Comparison of ENCODE assay signal across 8 cellular contexts in genomic region chr17:29389994-29390855, GRCh38. TPM values are rescaled to one million over a fixed set of nuclear protein-coding genes. Genes with fewer than 3 reads are reported as not detected.
DNase-seq lines count a peak whose midpoint lies in the region; ATAC-seq and TF ChIP-seq lines count a peak whose summit lies in the region.

Gene TAOK1, plus strand, starts transcription at chr17:29390363. Its CDS starts 61,186 bp downstream, at chr17:29451549.

- peaks cover 48% of the 10 kb centered on the region for H3K79me2 ChIP-seq in osteoblast (ENCODE audit: insufficient read depth, low read length)

- DNase-seq in GM10248 (ENCODE audit: extremely low spot score) (peak; percentile 97), NCI-H1417 treated with DMSO at 0.1 percent for 48 hours (lab: John Stamatoyannopoulos, UW) (peak; percentile 78), SW 1271 (lab: John Stamatoyannopoulos, UW) (peak; percentile 89 to 94), glutamatergic neuron (peak; percentile 99), osteoblast (ENCODE audit: insufficient read length, low spot score, missing footprints) (peak; percentile 99), testis (peak; percentile 99)
- peak; percentile 97 for DNase-seq in activated naive CD8-positive, alpha-beta T cell treated with anti-CD3 and anti-CD28 coated beads, Interleukin-2, amount 10 ng/mL, durations not matched to agents 7 days and 5 days

- TF ChIP-seq CTCF in GM10248 (IDR thresholded peaks at IDR 0.05; ENCODE audit: control extremely low read depth, extremely low read depth, low read depth, missing control alignments), result no peak
- no peak for TF ChIP-seq CTCF in glutamatergic neuron (IDR thresholded peaks at IDR 0.05; ENCODE audit: partially characterized antibody, unreplicated experiment)
- TF ChIP-seq CTCF in osteoblast (IDR thresholded peaks at IDR 0.05; ENCODE audit: extremely low read depth, low read depth, low read length), result no peak
- TF ChIP-seq CTCF in testis (IDR thresholded peaks at IDR 0.05), result no peak

- POLR2A ChIA-PET in GM10248 (lab: Yijun Ruan, JAX), result interaction anchor here (0.6 kb wide), 2 partner anchors 26 to 707 kb away, joined by 3 to 5 read pairs; no protein-coding TSS in a partner anchor
- POLR2A ChIA-PET in activated naive CD8-positive, alpha-beta T cell treated with anti-CD3 and anti-CD28 coated beads, Interleukin-2, amount 10 ng/mL, durations not matched to agents 7 days and 5 days (lab: Charles Lee), result interaction anchor here (0.7 to 1.2 kb wide), 7 partner anchors 89 to 210 kb away, joined by 3 to 5 read pairs (median 3); partner anchors contain the start of genes ABHD15 and TP53I13

- intact Hi-C loops in testis (cut with DNase I; ENCODE audit: low total_unique reads), result no loop called here

- no peaks in the 10 kb centered on the region for H3K9me3 ChIP-seq in osteoblast (ENCODE audit: low read depth, low read length)
- no peaks in the 10 kb centered on the region for H3K9me3 ChIP-seq in testis

- H3K36me3 ChIP-seq in osteoblast (ENCODE audit: insufficient read depth, low read length), result no peaks in the 10 kb centered on the region
- H3K36me3 ChIP-seq in testis (ENCODE audit: low read depth, missing control alignments), result no peaks in the 10 kb centered on the region

- H3K4me3 ChIP-seq in osteoblast (ENCODE audit: insufficient read depth, low read length) (peak within 1 kb of the TSS; percentile 93), testis (peak within 1 kb of the TSS; percentile 87 to 91)

- peak; percentile 75 for TF ChIP-seq POLR2A in testis (IDR thresholded peaks at IDR 0.05)

- H3K27me3 ChIP-seq in osteoblast (ENCODE audit: insufficient read depth, low read length) (no peaks in the 10 kb centered on the region), testis (no peaks in the 10 kb centered on the region)

- peak within 1 kb of the TSS; percentile 98 for H3K4me3 Mint-ChIP-seq in activated naive CD8-positive, alpha-beta T cell treated with anti-CD3 and anti-CD28 coated beads, Interleukin-2, amount 10 ng/mL, durations not matched to agents 7 days and 5 days
- H3K4me3 Mint-ChIP-seq in glutamatergic neuron (ENCODE audit: unreplicated experiment), result peak within 1 kb of the TSS; percentile 96

- peaks cover 17% of the 10 kb centered on the region for H3K36me3 Mint-ChIP-seq in activated naive CD8-positive, alpha-beta T cell treated with anti-CD3 and anti-CD28 coated beads, Interleukin-2, amount 10 ng/mL, durations not matched to agents 7 days and 5 days
- no peaks in the 10 kb centered on the region for H3K36me3 Mint-ChIP-seq in glutamatergic neuron (ENCODE audit: unreplicated experiment)

- H3K4me1 Mint-ChIP-seq in activated naive CD8-positive, alpha-beta T cell treated with anti-CD3 and anti-CD28 coated beads, Interleukin-2, amount 10 ng/mL, durations not matched to agents 7 days and 5 days, result peaks cover 36% of the 10 kb centered on the region
- peaks cover 19% of the 10 kb centered on the region for H3K4me1 Mint-ChIP-seq in glutamatergic neuron (ENCODE audit: low read depth, unreplicated experiment)

- H3K4me1 ChIP-seq in osteoblast (ENCODE audit: insufficient read depth, low read length), result peaks cover 16% of the 10 kb centered on the region
- peaks cover 4% of the 10 kb centered on the region for H3K4me1 ChIP-seq in testis

- peak within 1 kb of the TSS; percentile 99 for H2AFZ ChIP-seq in osteoblast (ENCODE audit: low read length)

- no peaks in the 10 kb centered on the region for H3K9me3 Mint-ChIP-seq in activated naive CD8-positive, alpha-beta T cell treated with anti-CD3 and anti-CD28 coated beads, Interleukin-2, amount 10 ng/mL, durations not matched to agents 7 days and 5 days
- peaks cover 7% of the 10 kb centered on the region for H3K9me3 Mint-ChIP-seq in glutamatergic neuron (ENCODE audit: unreplicated experiment)

- CTCF ChIA-PET in GM10248 (lab: Yijun Ruan, JAX), result interaction anchor here (1.6 kb wide), 1 partner anchor 147 kb away, joined by 4 read pairs; no protein-coding TSS in a partner anchor

- H3K27ac Mint-ChIP-seq in activated naive CD8-positive, alpha-beta T cell treated with anti-CD3 and anti-CD28 coated beads, Interleukin-2, amount 10 ng/mL, durations not matched to agents 7 days and 5 days, result peak within 1 kb of the TSS; percentile 95
- H3K27ac Mint-ChIP-seq in glutamatergic neuron (ENCODE audit: unreplicated experiment), result peak within 1 kb of the TSS; percentile 92

- WGBS in testis, 2 donors, result 0% methylated on average over 17 to 75 of the region's 88 CpGs

- H3K27ac ChIP-seq in osteoblast (ENCODE audit: low read depth, low read length) (peak within 1 kb of the TSS; percentile 67), testis (peak within 1 kb of the TSS; percentile 92 to 99)

- no peaks in the 10 kb centered on the region for H3K27me3 Mint-ChIP-seq in activated naive CD8-positive, alpha-beta T cell treated with anti-CD3 and anti-CD28 coated beads, Interleukin-2, amount 10 ng/mL, durations not matched to agents 7 days and 5 days
- peaks cover 12% of the 10 kb centered on the region for H3K27me3 Mint-ChIP-seq in glutamatergic neuron (ENCODE audit: unreplicated experiment)

- peak within 1 kb of the TSS; percentile 96 for H3K4me2 ChIP-seq in osteoblast (ENCODE audit: insufficient read depth, low read length)

- peak; percentile 87 for ATAC-seq in HG02642 (IDR thresholded peaks at IDR 0.05; ENCODE audit: poor library complexity, unreplicated experiment)
- peak; percentile 93 for ATAC-seq in activated naive CD8-positive, alpha-beta T cell treated with anti-CD3 and anti-CD28 coated beads, Interleukin-2, amount 10 ng/mL, durations not matched to agents 7 days and 5 days (ENCODE audit: low read depth)

- peaks cover 32% of the 10 kb centered on the region for H4K20me1 ChIP-seq in osteoblast (ENCODE audit: insufficient read depth, low read length)

RNA-seq across cellular contexts. Expression of gene TAOK1, which starts in this region (rescaled TPM):
- total RNA-seq in activated naive CD8-positive, alpha-beta T cell treated with anti-CD3 and anti-CD28 coated beads, Interleukin-2, amount 10 ng/mL, durations not matched to agents 7 days and 5 days, result 10 to 100 TPM; 51.6 to 52.8 TPM
- 133 TPM for total RNA-seq in glutamatergic neuron (ENCODE audit: unreplicated experiment)
- 53.6 and 68.4 TPM in 2 replicates for total RNA-seq in osteoblast
- total RNA-seq in testis, result 100 to 1,000 TPM; 101 to 107 TPM
- 28.4 TPM for polyA plus RNA-seq in testis (ENCODE audit: insufficient read depth, low read depth, low replicate concordance)

Comparison
In these comparisons a context has a peak if more than half of its experiments do, and no peak if none do; other contexts are left out.
1. Peak in every context shown above with its lines: DNase-seq, ATAC-seq, H3K4me3 ChIP-seq and H3K27ac ChIP-seq.